Comparison of ENCODE assay signal across 1 cellular context in genomic region chr12:48982397-48983080, GRCh38.
TF ChIP-seq lines count a peak whose summit lies in the region.

No MANE protein-coding gene starts in this region.

TF ChIP-seq in SK-N-SH treated with all-trans-retinoic acid at 6 μM for 48 hours, 23 proteins besides CTCF, POLR2A, EP300 and RAD21 (continued from another document):
- TF ChIP-seq, protein P1, sequence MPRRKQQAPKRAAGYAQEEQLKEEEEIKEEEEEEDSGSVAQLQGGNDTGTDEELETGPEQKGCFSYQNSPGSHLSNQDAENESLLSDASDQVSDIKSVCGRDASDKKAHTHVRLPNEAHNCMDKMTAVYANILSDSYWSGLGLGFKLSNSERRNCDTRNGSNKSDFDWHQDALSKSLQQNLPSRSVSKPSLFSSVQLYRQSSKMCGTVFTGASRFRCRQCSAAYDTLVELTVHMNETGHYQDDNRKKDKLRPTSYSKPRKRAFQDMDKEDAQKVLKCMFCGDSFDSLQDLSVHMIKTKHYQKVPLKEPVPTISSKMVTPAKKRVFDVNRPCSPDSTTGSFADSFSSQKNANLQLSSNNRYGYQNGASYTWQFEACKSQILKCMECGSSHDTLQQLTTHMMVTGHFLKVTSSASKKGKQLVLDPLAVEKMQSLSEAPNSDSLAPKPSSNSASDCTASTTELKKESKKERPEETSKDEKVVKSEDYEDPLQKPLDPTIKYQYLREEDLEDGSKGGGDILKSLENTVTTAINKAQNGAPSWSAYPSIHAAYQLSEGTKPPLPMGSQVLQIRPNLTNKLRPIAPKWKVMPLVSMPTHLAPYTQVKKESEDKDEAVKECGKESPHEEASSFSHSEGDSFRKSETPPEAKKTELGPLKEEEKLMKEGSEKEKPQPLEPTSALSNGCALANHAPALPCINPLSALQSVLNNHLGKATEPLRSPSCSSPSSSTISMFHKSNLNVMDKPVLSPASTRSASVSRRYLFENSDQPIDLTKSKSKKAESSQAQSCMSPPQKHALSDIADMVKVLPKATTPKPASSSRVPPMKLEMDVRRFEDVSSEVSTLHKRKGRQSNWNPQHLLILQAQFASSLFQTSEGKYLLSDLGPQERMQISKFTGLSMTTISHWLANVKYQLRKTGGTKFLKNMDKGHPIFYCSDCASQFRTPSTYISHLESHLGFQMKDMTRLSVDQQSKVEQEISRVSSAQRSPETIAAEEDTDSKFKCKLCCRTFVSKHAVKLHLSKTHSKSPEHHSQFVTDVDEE (CRISPR knock-in tag; IDR thresholded peaks at IDR 0.05), result no peak
- TF ChIP-seq ESRRG (CRISPR knock-in tag; IDR thresholded peaks at IDR 0.05) (no peak), ZFP30 (CRISPR knock-in tag; IDR thresholded peaks at IDR 0.05) (no peak), ZNF8 (CRISPR knock-in tag; IDR thresholded peaks at IDR 0.05) (no peak), CSDC2 (CRISPR knock-in tag; IDR thresholded peaks at IDR 0.05) (no peak), ARNTL (CRISPR knock-in tag; IDR thresholded peaks at IDR 0.05; ENCODE audit: borderline replicate concordance, low read depth) (no peak)
- TF ChIP-seq, protein P2, sequence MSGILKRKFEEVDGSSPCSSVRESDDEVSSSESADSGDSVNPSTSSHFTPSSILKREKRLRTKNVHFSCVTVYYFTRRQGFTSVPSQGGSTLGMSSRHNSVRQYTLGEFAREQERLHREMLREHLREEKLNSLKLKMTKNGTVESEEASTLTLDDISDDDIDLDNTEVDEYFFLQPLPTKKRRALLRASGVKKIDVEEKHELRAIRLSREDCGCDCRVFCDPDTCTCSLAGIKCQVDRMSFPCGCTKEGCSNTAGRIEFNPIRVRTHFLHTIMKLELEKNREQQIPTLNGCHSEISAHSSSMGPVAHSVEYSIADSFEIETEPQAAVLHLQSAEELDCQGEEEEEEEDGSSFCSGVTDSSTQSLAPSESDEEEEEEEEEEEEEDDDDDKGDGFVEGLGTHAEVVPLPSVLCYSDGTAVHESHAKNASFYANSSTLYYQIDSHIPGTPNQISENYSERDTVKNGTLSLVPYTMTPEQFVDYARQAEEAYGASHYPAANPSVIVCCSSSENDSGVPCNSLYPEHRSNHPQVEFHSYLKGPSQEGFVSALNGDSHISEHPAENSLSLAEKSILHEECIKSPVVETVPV (CRISPR knock-in tag; IDR thresholded peaks at IDR 0.05), result no peak
- TF ChIP-seq, protein P3, sequence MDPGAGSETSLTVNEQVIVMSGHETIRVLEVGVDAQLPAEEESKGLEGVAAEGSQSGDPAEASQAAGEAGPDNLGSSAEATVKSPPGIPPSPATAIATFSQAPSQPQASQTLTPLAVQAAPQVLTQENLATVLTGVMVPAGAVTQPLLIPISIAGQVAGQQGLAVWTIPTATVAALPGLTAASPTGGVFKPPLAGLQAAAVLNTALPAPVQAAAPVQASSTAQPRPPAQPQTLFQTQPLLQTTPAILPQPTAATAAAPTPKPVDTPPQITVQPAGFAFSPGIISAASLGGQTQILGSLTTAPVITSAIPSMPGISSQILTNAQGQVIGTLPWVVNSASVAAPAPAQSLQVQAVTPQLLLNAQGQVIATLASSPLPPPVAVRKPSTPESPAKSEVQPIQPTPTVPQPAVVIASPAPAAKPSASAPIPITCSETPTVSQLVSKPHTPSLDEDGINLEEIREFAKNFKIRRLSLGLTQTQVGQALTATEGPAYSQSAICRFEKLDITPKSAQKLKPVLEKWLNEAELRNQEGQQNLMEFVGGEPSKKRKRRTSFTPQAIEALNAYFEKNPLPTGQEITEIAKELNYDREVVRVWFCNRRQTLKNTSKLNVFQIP (CRISPR knock-in tag; IDR thresholded peaks at IDR 0.05; ENCODE audit: borderline replicate concordance, low read depth), result no peak
